In genomic region chr3:188301147-188301546, GRCh38 we compare ENCODE assay signal across 16 cellular contexts.
DNase-seq lines count a peak whose midpoint lies in the region; ATAC-seq and TF ChIP-seq lines count a peak whose summit lies in the region.
"Had no signal": no experiment of that assay in that cellular context is flagged by ENCODE, and none has a peak within 500 bp of the region (broad histone marks: within the 10 kb centered on the region; RNA-seq: fewer than 3 reads in every experiment).

No MANE protein-coding gene starts in this region.

- no peak overlapping the region for H3K4me2 ChIP-seq in H9 (ENCODE audit: insufficient read depth, insufficient read length, low read length)
- H3K4me2 ChIP-seq: BLaER1 had no signal

- WGBS in H9 (ENCODE audit: extremely low coverage, insufficient read length, low lambda C conversion rate): no CpG with 5 or more reads among the region's 1 CpG

- peaks cover 61% of the 10 kb centered on the region for H3K4me1 Mint-ChIP-seq in activated CD4-positive, alpha-beta T cell treated with anti-CD3 and anti-CD28 coated beads, Interleukin-2, amount 10 ng/mL, durations not matched to agents 24 days and 14 days
- H3K4me1 Mint-ChIP-seq in H9 (peaks cover 61 to 73% of the 10 kb centered on the region in 2 experiments), progenitor cell of endocrine pancreas (ENCODE audit: low read depth) (peaks cover 28% of the 10 kb centered on the region)
- peaks cover 73% of the 10 kb centered on the region for H3K4me1 Mint-ChIP-seq in dendritic cell treated with granulocyte-macrophage colony-stimulating factor and Interleukin-4, amounts not matched to agents 40 ng/mL and 50 ng/mL, for 4 days (ENCODE audit: low read depth)

- H3K9me3 ChIP-seq in H9 (ENCODE audit: control insufficient read depth, low read depth, low read length): no peaks in the 10 kb centered on the region
- H3K9me3 ChIP-seq: BLaER1 had no signal

- no peak overlapping the region for H2BK12ac ChIP-seq in H9 (ENCODE audit: insufficient read length, low read depth, low read length)

- H3K36me3 Mint-ChIP-seq in activated CD4-positive, alpha-beta T cell treated with anti-CD3 and anti-CD28 coated beads, Interleukin-2, amount 10 ng/mL, durations not matched to agents 24 days and 14 days (ENCODE audit: low read depth): peaks cover 24% of the 10 kb centered on the region
- H3K36me3 Mint-ChIP-seq in H9 (ENCODE audit: insufficient read depth in 1 of 3, low read depth in 3 of 3) (no peaks in the 10 kb centered on the region), progenitor cell of endocrine pancreas (ENCODE audit: insufficient read depth) (peaks cover 8% of the 10 kb centered on the region)
- peaks cover 17% of the 10 kb centered on the region for H3K36me3 Mint-ChIP-seq in dendritic cell treated with granulocyte-macrophage colony-stimulating factor and Interleukin-4, amounts not matched to agents 40 ng/mL and 50 ng/mL, for 4 days (ENCODE audit: low read depth)

- no peak overlapping the region for H2AFZ ChIP-seq in H9 (ENCODE audit: low read length)

- H3K27me3 ChIP-seq in H9 (ENCODE audit: insufficient read depth, low read length): no peaks in the 10 kb centered on the region
- H3K27me3 ChIP-seq: BLaER1 had no signal

- no peak overlapping the region for H3K56ac ChIP-seq in H9 (ENCODE audit: insufficient read length, low read depth, low read length)

- no peak overlapping the region for H3K23ac ChIP-seq in H9 (ENCODE audit: insufficient read length, low read depth, low read length)

- no peaks in the 10 kb centered on the region for H3K79me2 ChIP-seq in H9 (ENCODE audit: insufficient read depth, low read length)

- no peak overlapping the region for H3K4me3 Mint-ChIP-seq in activated CD4-positive, alpha-beta T cell treated with anti-CD3 and anti-CD28 coated beads, Interleukin-2, amount 10 ng/mL, durations not matched to agents 24 days and 14 days
- H3K4me3 Mint-ChIP-seq in H9 (no peak overlapping the region; a peak in 1 of 5 replicates), progenitor cell of endocrine pancreas (ENCODE audit: low read depth) (no peak overlapping the region)
- no peak overlapping the region for H3K4me3 Mint-ChIP-seq in dendritic cell treated with granulocyte-macrophage colony-stimulating factor and Interleukin-4, amounts not matched to agents 40 ng/mL and 50 ng/mL, for 4 days
- H3K4me3 Mint-ChIP-seq: CD8-positive, alpha-beta T cell had no signal

- peaks cover 14% of the 10 kb centered on the region for H3K9me3 Mint-ChIP-seq in activated CD4-positive, alpha-beta T cell treated with anti-CD3 and anti-CD28 coated beads, Interleukin-2, amount 10 ng/mL, durations not matched to agents 24 days and 14 days
- no peaks in the 10 kb centered on the region for H3K9me3 Mint-ChIP-seq in H9
- no peaks in the 10 kb centered on the region for H3K9me3 Mint-ChIP-seq in dendritic cell treated with granulocyte-macrophage colony-stimulating factor and Interleukin-4, amounts not matched to agents 40 ng/mL and 50 ng/mL, for 4 days
- no peaks in the 10 kb centered on the region for H3K9me3 Mint-ChIP-seq in progenitor cell of endocrine pancreas (ENCODE audit: low read depth)
- H3K9me3 Mint-ChIP-seq: CD8-positive, alpha-beta T cell had no signal

- H3K9ac ChIP-seq in H9 (ENCODE audit: extremely low read depth, insufficient read length, low read length): no peak overlapping the region
- H3K9ac ChIP-seq: BLaER1 had no signal

- H3T11ph ChIP-seq in H9 (ENCODE audit: low read length): no peak overlapping the region

- H2AK5ac ChIP-seq in H9 (ENCODE audit: insufficient read length, low read length): no peak overlapping the region

- no peak for DNase-seq in activated CD4-positive, alpha-beta T cell treated with anti-CD3 and anti-CD28 coated beads, Interleukin-2, amount 10 ng/mL, durations not matched to agents 24 days and 14 days
- no peak for DNase-seq in activated CD4-positive, alpha-beta T cell treated with anti-CD3 and anti-CD28 coated beads for 48 hours
- DNase-seq in H9 (no peak), progenitor cell of endocrine pancreas (ENCODE audit: low spot score, unreplicated experiment) (no peak)
- no peak for DNase-seq in central memory CD4-positive, alpha-beta T cell
- DNase-seq: CD8-positive, alpha-beta T cell; DMS79; NCI-H1417; NCI-H1930; NCI-H69; NK-92 treated with Interleukin-12 subunit alpha and Interleukin-12 subunit beta, amount 100 ng/mL, for 24 hours; OCI-M1 had no signal

- no peak overlapping the region for H3K27ac ChIP-seq in H9 (ENCODE audit: insufficient read length, low read depth, low read length)
- H3K27ac ChIP-seq: BLaER1 had no signal

- H3K23me2 ChIP-seq in H9 (ENCODE audit: insufficient read length, low read depth, low read length, poor library complexity, severe bottlenecking): no peaks in the 10 kb centered on the region

- no peaks in the 10 kb centered on the region for H3K79me1 ChIP-seq in H9 (ENCODE audit: insufficient read depth, low read depth, low read length, poor library complexity, severe bottlenecking)

- no peak overlapping the region for H3K18ac ChIP-seq in H9 (ENCODE audit: insufficient read length, low read depth, low read length)

- no peaks in the 10 kb centered on the region for H4K20me1 ChIP-seq in H9 (ENCODE audit: control insufficient read depth, insufficient read depth, insufficient read length)
- H4K20me1 ChIP-seq: BLaER1 had no signal

- no peak overlapping the region for H3K4ac ChIP-seq in H9 (ENCODE audit: low read depth, low read length)

- peak overlapping the region; percentile 65 for H3K27ac Mint-ChIP-seq in activated CD4-positive, alpha-beta T cell treated with anti-CD3 and anti-CD28 coated beads, Interleukin-2, amount 10 ng/mL, durations not matched to agents 24 days and 14 days
- H3K27ac Mint-ChIP-seq in H9 (peak overlapping the region in 2 of 3 experiments; percentile 13 to 84; a peak in 3 of 7 replicates), progenitor cell of endocrine pancreas (peak overlapping the region; percentile 17)
- H3K27ac Mint-ChIP-seq in dendritic cell treated with granulocyte-macrophage colony-stimulating factor and Interleukin-4, amounts not matched to agents 40 ng/mL and 50 ng/mL, for 4 days: peak overlapping the region; percentile 91
- H3K27ac Mint-ChIP-seq: CD8-positive, alpha-beta T cell had no signal

- no peak overlapping the region for H4K5ac ChIP-seq in H9 (ENCODE audit: insufficient read length, low read depth, low read length)

- TF ChIP-seq CTCF in H9 (conservative IDR thresholded peaks at IDR 0.05): no peak
- TF ChIP-seq CTCF in progenitor cell of endocrine pancreas (IDR thresholded peaks at IDR 0.05; ENCODE audit: unreplicated experiment): no peak

- ATAC-seq in GM21381 (IDR thresholded peaks at IDR 0.05; ENCODE audit: unreplicated experiment): no peak
- no peak for ATAC-seq in HG02588 (IDR thresholded peaks at IDR 0.05; ENCODE audit: unreplicated experiment)
- ATAC-seq: CD8-positive, alpha-beta T cell had no signal

- no peak overlapping the region for H2BK120ac ChIP-seq in H9 (ENCODE audit: low read depth, low read length, poor library complexity, severe bottlenecking)

- no peak overlapping the region for H4K8ac ChIP-seq in H9 (replicated peaks; ENCODE audit: insufficient read length, low read depth, low read length)

- H2BK15ac ChIP-seq in H9 (ENCODE audit: low read depth, low read length): no peak overlapping the region

- H3K27me3 Mint-ChIP-seq in activated CD4-positive, alpha-beta T cell treated with anti-CD3 and anti-CD28 coated beads, Interleukin-2, amount 10 ng/mL, durations not matched to agents 24 days and 14 days: peaks cover 8% of the 10 kb centered on the region
- H3K27me3 Mint-ChIP-seq in H9 (ENCODE audit: low read depth): no peaks in the 10 kb centered on the region
- no peaks in the 10 kb centered on the region for H3K27me3 Mint-ChIP-seq in dendritic cell treated with granulocyte-macrophage colony-stimulating factor and Interleukin-4, amounts not matched to agents 40 ng/mL and 50 ng/mL, for 4 days
- H3K27me3 Mint-ChIP-seq in progenitor cell of endocrine pancreas: no peaks in the 10 kb centered on the region

- no peak overlapping the region for H2BK5ac ChIP-seq in H9 (ENCODE audit: insufficient read length, low read length)

- no peak overlapping the region for H4K91ac ChIP-seq in H9 (ENCODE audit: insufficient read length, low read depth, low read length)

- no peak overlapping the region for H3K14ac ChIP-seq in H9 (ENCODE audit: insufficient read depth, low read length)

- H3K4me1 ChIP-seq in H9 (ENCODE audit: insufficient read depth, low read length): peaks cover 13% of the 10 kb centered on the region; the same call in 1 of the 2 replicates

- peak overlapping the region; percentile 64 for H2BK20ac ChIP-seq in H9 (ENCODE audit: low read depth, low read length, poor library complexity, severe bottlenecking)

- intact Hi-C loops in activated CD4-positive, alpha-beta T cell treated with anti-CD3 and anti-CD28 coated beads, Interleukin-2, amount 10 ng/mL, durations not matched to agents 24 days and 14 days (cut with micrococcal nuclease): loop anchor here (10.0 kb wide), 1 partner anchor 844 kb away; no protein-coding TSS in a partner anchor
- intact Hi-C loops in dendritic cell treated with granulocyte-macrophage colony-stimulating factor and Interleukin-4, amounts not matched to agents 40 ng/mL and 50 ng/mL, for 4 days (cut with micrococcal nuclease): no loop called here

Comparison
In these comparisons a context has a peak if more than half of its experiments do, and no peak if none do; other contexts are left out.
1. H3K27ac Mint-ChIP-seq: peak in every context shown above with its lines; median percentile 91 in dendritic cell treated with granulocyte-macrophage colony-stimulating factor and Interleukin-4, amounts not matched to agents 40 ng/mL and 50 ng/mL, for 4 days; 65 in activated CD4-positive, alpha-beta T cell treated with anti-CD3 and anti-CD28 coated beads, Interleukin-2, amount 10 ng/mL, durations not matched to agents 24 days and 14 days; 48 in H9; 17 in progenitor cell of endocrine pancreas.